In the genomic region with DNA sequence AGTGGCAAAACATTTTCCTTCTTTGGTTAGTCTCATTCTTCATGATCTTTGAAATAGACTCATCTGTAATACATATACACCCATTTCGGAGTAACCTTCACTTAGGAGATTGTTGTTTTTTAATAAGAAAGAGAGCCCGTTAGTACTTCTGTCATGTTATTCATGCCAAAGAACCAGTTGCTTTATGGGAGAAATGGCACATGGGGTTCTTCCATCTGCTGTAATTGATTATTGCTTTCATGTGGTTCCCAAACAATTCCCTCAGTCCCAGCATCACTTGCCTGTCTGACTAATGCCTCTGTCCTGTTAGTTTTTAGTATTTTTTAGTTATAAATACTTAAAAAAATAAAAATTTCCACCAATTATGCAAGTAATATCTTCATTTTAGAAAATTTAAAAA, we compare ENCODE assay signal across 18 cellular contexts.
"Had no signal": no experiment of that assay in that cellular context is flagged by ENCODE, and none has a peak within 500 bp of the region (broad histone marks: within the 10 kb centered on the region; RNA-seq: fewer than 3 reads in every experiment).

No MANE protein-coding gene starts in this region.

- ATAC-seq: esophagus mucosa, pancreas, right cardiac atrium had no signal

- H3K27me3 ChIP-seq: pancreas had no signal

- H3K27ac ChIP-seq: pancreas had no signal

- H3K4me3 ChIP-seq: pancreas had no signal

- DNase-seq: effector memory CD4-positive, alpha-beta T cell; foreskin fibroblast; head of caudate nucleus; hippocampal formation; kidney glomerular epithelial cell; mesendoderm; naive B cell; occipital lobe; pancreas; right cardiac atrium; small intestine; stimulated activated CD4-positive, alpha-beta T cell treated with anti-CD3 and anti-CD28 coated beads, Interleukin-12 subunit alpha, Interleukin-12 subunit beta, amount 100 ng/mL, for 4 hours; stimulated activated CD4-positive, alpha-beta T cell treated with anti-CD3 and anti-CD28 coated beads, Interleukin-2, amount 100 ng/mL, for 48 hours; stimulated activated naive CD4-positive, alpha-beta T cell treated with Interleukin-2 at 50 U/mL for 16 hours; trophoblast cell had no signal

- H3K9me3 ChIP-seq: pancreas had no signal

- FAIRE-seq: endometrium, islet of Langerhans, pancreas, small intestine had no signal
